ENCODE assay signal across 14 cellular contexts in genomic region chr16:88616320-88616719, GRCh38. TPM values are rescaled to one million over a fixed set of nuclear protein-coding genes. Genes with fewer than 3 reads are reported as not detected.
A peak's percentile ranks its signal among the peaks of the same experiment; 100 is the strongest.
DNase-seq lines count a peak whose midpoint lies in the region; ATAC-seq, FAIRE-seq and TF ChIP-seq lines count a peak whose summit lies in the region.
"Had no signal": no experiment of that assay in that cellular context is flagged by ENCODE, and none has a peak within 500 bp of the region (broad histone marks: within the 10 kb centered on the region; RNA-seq: fewer than 3 reads in every experiment).

No MANE protein-coding gene starts in this region.

- peak overlapping the region; percentile 28 for H3K27ac ChIP-seq in A673 (ENCODE audit: low read depth, low read length, poor library complexity, severe bottlenecking)
- no peak overlapping the region for H3K27ac ChIP-seq in CD8-positive, alpha-beta memory T cell (ENCODE audit: low read depth, low read length)
- peak overlapping the region; percentile 58; the same call in 1 of the 3 replicates for H3K27ac ChIP-seq in K562 (ENCODE audit: extremely low read depth, low read depth, low read length)
- H3K27ac ChIP-seq: left ventricle myocardium inferior had no signal

- BruUV-seq in A673 (replicated peaks; lab: Mats Ljungman, UMichigan), result no TSS peak
- no TSS peak for BruUV-seq in K562 (replicated peaks; lab: Mats Ljungman, UMichigan)

- H3K9me1 ChIP-seq in K562 (ENCODE audit: control insufficient read depth, insufficient read depth, low read length), result peaks cover 15% of the 10 kb centered on the region

- POLR2A ChIA-PET in A673 (lab: Charles Lee; ENCODE audit: low non-redundant PET) (no interaction called here), K562 (lab: Yijun Ruan, JAX) (interaction anchor here (0.6 to 2.0 kb wide), 8 partner anchors 9 to 1571 kb away, joined by 3 to 7 read pairs (median 4); partner anchors contain the start of gene ZC3H18)
- POLR2A ChIA-PET in CD8-positive, alpha-beta memory T cell (lab: Charles Lee), result interaction anchor here (0.6 kb wide), 1 partner anchor 51 kb away, joined by 3 read pairs; no protein-coding TSS in a partner anchor

- TF ChIP-seq POLR2A in K562 (conservative IDR thresholded peaks at IDR 0.05), result no peak

- no peak for TF ChIP-seq EP300 in K562 (IDR thresholded peaks at IDR 0.05; ENCODE audit: low read length)

- H3K9me3 ChIP-seq in A673 (ENCODE audit: low read depth, low read length, poor library complexity, severe bottlenecking), result no peaks in the 10 kb centered on the region
- no peaks in the 10 kb centered on the region for H3K9me3 ChIP-seq in CD8-positive, alpha-beta memory T cell (ENCODE audit: low read length)
- no peaks in the 10 kb centered on the region for H3K9me3 ChIP-seq in K562 (replicated peaks; ENCODE audit: control insufficient read depth, insufficient read depth, low read depth, low read length)
- H3K9me3 ChIP-seq in mucosa of descending colon, result no peaks in the 10 kb centered on the region
- H3K9me3 ChIP-seq: left ventricle myocardium inferior had no signal

- DNase-seq in A673 (ENCODE audit: low spot score) (no peak), K562 (ENCODE audit: extremely low read depth in 1 of 4, low spot score in 3 of 4) (no peak), mucosa of descending colon (peak; percentile 90 to 92 (median 91)), pons (ENCODE audit: low spot score) (no peak), NCI-H345 treated with DMSO at 0.1 percent for 48 hours (lab: John Stamatoyannopoulos, UW; ENCODE audit: unreplicated experiment) (no peak), RCC 7860 (ENCODE audit: low spot score) (no peak)
- DNase-seq in CD8-positive, alpha-beta memory T cell, result no peak
- no peak for DNase-seq in T-helper 2 cell treated with Interferon-gamma antibody and Interleukin-4, amounts not matched to agents 5 μg/mL and 100 μg/mL, for 36 hours (ENCODE audit: low spot score)
- DNase-seq: amygdala; effector CD4-positive, alpha-beta T cell; glutamatergic neuron; left ventricle myocardium inferior; NCI-H345 had no signal

- peaks cover 0 to 73% (median 14%) of the 10 kb centered on the region in 3 donors for H3K36me3 Mint-ChIP-seq in CD8-positive, alpha-beta memory T cell
- peaks cover 12% of the 10 kb centered on the region for H3K36me3 Mint-ChIP-seq in T-helper 2 cell treated with Interferon-gamma antibody and Interleukin-4, amounts not matched to agents 5 μg/mL and 100 μg/mL, for 36 hours (ENCODE audit: low read depth)

- TF ChIP-seq RAD21 in K562 (CRISPR knock-in tag; conservative IDR thresholded peaks at IDR 0.05 in 1 of 2, IDR thresholded peaks at IDR 0.05 in 1 of 2), result no peak

- H3K4me3 Mint-ChIP-seq in CD8-positive, alpha-beta memory T cell, result peak overlapping the region in 1 of 7 donors; percentile 35
- no peak overlapping the region for H3K4me3 Mint-ChIP-seq in T-helper 2 cell treated with Interferon-gamma antibody and Interleukin-4, amounts not matched to agents 5 μg/mL and 100 μg/mL, for 36 hours

- H3K36me3 ChIP-seq in A673 (ENCODE audit: insufficient read depth, low read length, poor library complexity, severe bottlenecking) (peaks cover 13% of the 10 kb centered on the region), K562 (ENCODE audit: control insufficient read depth, insufficient read depth, low read length) (peaks cover 82% of the 10 kb centered on the region; the same call in 2 of the 3 replicates), mucosa of descending colon (ENCODE audit: low read depth) (no peaks in the 10 kb centered on the region)
- peaks cover 18% of the 10 kb centered on the region for H3K36me3 ChIP-seq in CD8-positive, alpha-beta memory T cell (ENCODE audit: insufficient read depth, low read length)

- H3K27me3 ChIP-seq in A673 (replicated peaks; ENCODE audit: insufficient read depth, low read depth, low read length, poor library complexity) (no peaks in the 10 kb centered on the region), K562 (ENCODE audit: control insufficient read depth in 2 of 2, insufficient read depth in 2 of 2, low read length in 2 of 2) (no peaks in the 10 kb centered on the region)
- no peaks in the 10 kb centered on the region for H3K27me3 ChIP-seq in CD8-positive, alpha-beta memory T cell (ENCODE audit: insufficient read depth, low read length, poor library complexity, severe bottlenecking)

- H3K4me1 ChIP-seq in A673 (ENCODE audit: insufficient read depth, low read length, poor library complexity, severe bottlenecking) (no peaks in the 10 kb centered on the region), K562 (replicated peaks in 1 of 2; ENCODE audit: control insufficient read depth in 2 of 2, insufficient read depth in 2 of 2, low read length in 2 of 2) (peaks cover 24 to 42% of the 10 kb centered on the region in 2 experiments; a peak in 4 of 5 replicates), mucosa of descending colon (ENCODE audit: low read depth) (peaks cover 31% of the 10 kb centered on the region)
- H3K4me1 ChIP-seq in CD8-positive, alpha-beta memory T cell (ENCODE audit: insufficient read depth, low read length), result peaks cover 29% of the 10 kb centered on the region

- H4K20me1 ChIP-seq in K562 (replicated peaks; ENCODE audit: control insufficient read depth, insufficient read depth, low read length), result peaks cover 26% of the 10 kb centered on the region; the same call in 1 of the 2 replicates

- 82% methylated on average over 13 of the region's 13 CpGs for WGBS in K562 (ENCODE audit: insufficient coverage, low coverage, missing lambda C conversion rate)

- peaks cover 30 to 58% (median 51%) of the 10 kb centered on the region in 3 donors for H3K4me1 Mint-ChIP-seq in CD8-positive, alpha-beta memory T cell
- peaks cover 19% of the 10 kb centered on the region for H3K4me1 Mint-ChIP-seq in T-helper 2 cell treated with Interferon-gamma antibody and Interleukin-4, amounts not matched to agents 5 μg/mL and 100 μg/mL, for 36 hours (ENCODE audit: low read depth)

- H3K9me3 Mint-ChIP-seq in CD8-positive, alpha-beta memory T cell, result peaks cover 0 to 2% (median 2%) of the 10 kb centered on the region in 5 donors
- H3K9me3 Mint-ChIP-seq in T-helper 2 cell treated with Interferon-gamma antibody and Interleukin-4, amounts not matched to agents 5 μg/mL and 100 μg/mL, for 36 hours, result no peaks in the 10 kb centered on the region

- ATAC-seq in K562 (no peak), mucosa of descending colon (peak; percentile 83)

- intact Hi-C loops in A673 (cut with micrococcal nuclease; ENCODE audit: unreplicated experiment) (no loop called here), K562 (cut with micrococcal nuclease) (no loop called here), mucosa of descending colon (cut with DNase I, micrococcal nuclease) (no loop called here)

- H3K4me3 ChIP-seq in A673 (ENCODE audit: low read depth, low read length, poor library complexity, severe bottlenecking) (no peak overlapping the region), K562 (no peak overlapping the region), mucosa of descending colon (no peak overlapping the region)
- no peak overlapping the region for H3K4me3 ChIP-seq in CD8-positive, alpha-beta memory T cell (ENCODE audit: low read length)
- H3K4me3 ChIP-seq: left ventricle myocardium inferior had no signal

- H2AFZ ChIP-seq in K562 (ENCODE audit: low read depth, low read length), result no peak overlapping the region

- peak overlapping the region in 7 of 8 donors; percentile 48 to 100 (median 100) for H3K27ac Mint-ChIP-seq in CD8-positive, alpha-beta memory T cell
- no peak overlapping the region for H3K27ac Mint-ChIP-seq in T-helper 2 cell treated with Interferon-gamma antibody and Interleukin-4, amounts not matched to agents 5 μg/mL and 100 μg/mL, for 36 hours

- CTCF ChIA-PET in A673 (lab: Charles Lee), result no interaction called here
- CTCF ChIA-PET in CD8-positive, alpha-beta memory T cell (lab: Charles Lee), result interaction anchor here (1.5 kb wide), 1 partner anchor 17 kb away, joined by 3 read pairs; no protein-coding TSS in a partner anchor
- CTCF ChIA-PET in K562 (lab: Yijun Ruan, JAX; ENCODE audit: low intra/inter-chr PET ratio), result no interaction called here

- FAIRE-seq in K562 (lab: Jason Lieb, UNC), result no peak
- FAIRE-seq in RCC 7860 (lab: Jason Lieb, UNC), result no peak

- in situ Hi-C loops in K562 (cut with MboI), result no loop called here

- TF ChIP-seq CTCF in A673 (conservative IDR thresholded peaks at IDR 0.05; ENCODE audit: low read depth, low read length) (no peak), K562 (IDR thresholded peaks at IDR 0.05 in 2 of 3, conservative IDR thresholded peaks at IDR 0.05 in 1 of 3; ENCODE audit: insufficient read depth in 2 of 3, low read depth in 1 of 3, low read length in 3 of 3) (no peak), mucosa of descending colon (IDR thresholded peaks at IDR 0.05) (no peak)

- H3K4me2 ChIP-seq in K562 (ENCODE audit: insufficient read depth, low read length), result no peak overlapping the region

- peaks cover 57% of the 10 kb centered on the region for H3K79me2 ChIP-seq in K562 (ENCODE audit: control insufficient read depth, insufficient read depth, low read length)

- H3K27me3 Mint-ChIP-seq in CD8-positive, alpha-beta memory T cell, result peaks cover 0 to 4% of the 10 kb centered on the region in 2 donors
- H3K27me3 Mint-ChIP-seq in T-helper 2 cell treated with Interferon-gamma antibody and Interleukin-4, amounts not matched to agents 5 μg/mL and 100 μg/mL, for 36 hours (ENCODE audit: low read depth), result no peaks in the 10 kb centered on the region

- peak overlapping the region in 1 of 2 experiments; percentile 45; a peak in 1 of 4 replicates for H3K9ac ChIP-seq in K562 (ENCODE audit: insufficient read depth in 1 of 2, low read depth in 2 of 2, low read length in 2 of 2)

RNA-seq across cellular contexts. Expression of gene IL17C, which starts 22.1 kb away (rescaled TPM):
- 0.28 TPM in 1 of 2 replicates, not detected in the other for total RNA-seq in A673 (2021)
- under 1 TPM in 1 of 2 experiments, not detected in 1; 0.22 TPM for total RNA-seq in CD8-positive, alpha-beta memory T cell
- not detected for polyA plus RNA-seq in CD8-positive, alpha-beta memory T cell
- total RNA-seq in K562 (2011; cell fraction: chromatin; rRNA removed; ENCODE audit: low replicate concordance), result not detected in 2 replicates
- not detected in 2 replicates for total RNA-seq in K562 (2011; cell fraction: nucleolus; rRNA removed)
- not detected in 2 replicates for total RNA-seq in K562 (2011; cell fraction: nucleoplasm; rRNA removed)
- not detected in 2 replicates for total RNA-seq in K562 (2014; rRNA removed)
- total RNA-seq in K562 (2014; rRNA removed; fragmentation: Illumina TruSeq; extraction: Trizol), result not detected in 2 replicates
- not detected in 2 replicates for total RNA-seq in K562 (2015; rRNA removed; fragmentation: Illumina TruSeq; extraction: Trizol)
- not detected in 2 replicates for total RNA-seq in K562 (2021)
- not detected in 2 replicates for polyA plus RNA-seq in K562 (2011; rRNA removed)
- not detected in 2 replicates for polyA plus RNA-seq in K562 (2011; cell fraction: cytosol; rRNA removed)
- 0.21 TPM in 1 of 2 replicates, not detected in the other for polyA plus RNA-seq in K562 (2011; cell fraction: nucleus; rRNA removed)
- not detected in 2 replicates for polyA plus RNA-seq in K562 (2012)
- not detected in 2 replicates for polyA plus RNA-seq in K562 (2014; fragmentation: Illumina TruSeq; extraction: Trizol)
- not detected for polyA plus RNA-seq in K562 (2014; fragmentation: Nextera tagmentation; extraction: Ambion mirVana)
- not detected in 2 replicates for polyA plus RNA-seq in K562 (2014; rRNA removed)
- not detected in 2 replicates for polyA minus RNA-seq in K562 (2011; rRNA and poly(A)+ RNA removed)
- not detected in 2 replicates for polyA minus RNA-seq in K562 (2011; cell fraction: cytosol; rRNA and poly(A)+ RNA removed)
- not detected in 2 replicates for polyA minus RNA-seq in K562 (2011; cell fraction: nucleus; rRNA and poly(A)+ RNA removed)
- total RNA-seq in mucosa of descending colon, result not detected
- total RNA-seq: left ventricle myocardium inferior, MCF 10A had no signal

RNA-seq across cellular contexts. Expression of gene CYBA, which starts 34.5 kb away (rescaled TPM):
- total RNA-seq in A673 (2021), result 44.7 and 53.6 TPM in 2 replicates
- total RNA-seq in CD8-positive, alpha-beta memory T cell, result 100 to 1,000 TPM; 208 to 237 TPM
- 1,129 TPM for polyA plus RNA-seq in CD8-positive, alpha-beta memory T cell
- total RNA-seq in K562 (2011; cell fraction: chromatin; rRNA removed; ENCODE audit: low replicate concordance), result 136 and 579 TPM in 2 replicates
- total RNA-seq in K562 (2011; cell fraction: nucleolus; rRNA removed), result 819 and 943 TPM in 2 replicates
- total RNA-seq in K562 (2011; cell fraction: nucleoplasm; rRNA removed), result 427 and 435 TPM in 2 replicates
- 683 and 757 TPM in 2 replicates for total RNA-seq in K562 (2014; rRNA removed)
- total RNA-seq in K562 (2014; rRNA removed; fragmentation: Illumina TruSeq; extraction: Trizol), result 44.5 and 72.5 TPM in 2 replicates
- 196 and 239 TPM in 2 replicates for total RNA-seq in K562 (2015; rRNA removed; fragmentation: Illumina TruSeq; extraction: Trizol)
- 384 and 422 TPM in 2 replicates for total RNA-seq in K562 (2021)
- 93.0 and 157 TPM in 2 replicates for polyA plus RNA-seq in K562 (2011; rRNA removed)
- polyA plus RNA-seq in K562 (2011; cell fraction: cytosol; rRNA removed), result 366 and 963 TPM in 2 replicates
- 349 and 566 TPM in 2 replicates for polyA plus RNA-seq in K562 (2011; cell fraction: nucleus; rRNA removed)
- polyA plus RNA-seq in K562 (2012), result 346 and 377 TPM in 2 replicates
- 63.5 and 240 TPM in 2 replicates for polyA plus RNA-seq in K562 (2014; fragmentation: Illumina TruSeq; extraction: Trizol)
- under 1 TPM; 0.34 to 0.45 TPM for polyA plus RNA-seq in K562 (2014; fragmentation: Nextera tagmentation; extraction: Ambion mirVana)
- polyA plus RNA-seq in K562 (2014; rRNA removed), result 519 and 579 TPM in 2 replicates
- 40.1 and 80.4 TPM in 2 replicates for polyA minus RNA-seq in K562 (2011; rRNA and poly(A)+ RNA removed)
- polyA minus RNA-seq in K562 (2011; cell fraction: cytosol; rRNA and poly(A)+ RNA removed), result 249 and 254 TPM in 2 replicates
- 78.6 and 83.5 TPM in 2 replicates for polyA minus RNA-seq in K562 (2011; cell fraction: nucleus; rRNA and poly(A)+ RNA removed)
- 100 to 1,000 TPM; 150 to 316 (median 184) TPM for total RNA-seq in mucosa of descending colon

RNA-seq across cellular contexts. Expression of gene ZC3H18, which starts 46.1 kb away (rescaled TPM):
- 75.9 and 83.4 TPM in 2 replicates for total RNA-seq in A673 (2021)
- 100 to 1,000 TPM in 1 of 2 experiments, 10 to 100 TPM in 1; 91.4 to 102 TPM for total RNA-seq in CD8-positive, alpha-beta memory T cell
- polyA plus RNA-seq in CD8-positive, alpha-beta memory T cell, result 21.6 TPM
- total RNA-seq in K562 (2011; cell fraction: chromatin; rRNA removed; ENCODE audit: low replicate concordance), result 74.4 and 112 TPM in 2 replicates
- 51.3 and 61.4 TPM in 2 replicates for total RNA-seq in K562 (2011; cell fraction: nucleolus; rRNA removed)
- total RNA-seq in K562 (2011; cell fraction: nucleoplasm; rRNA removed), result 61.1 and 63.4 TPM in 2 replicates
- 26.9 and 35.1 TPM in 2 replicates for total RNA-seq in K562 (2014; rRNA removed)
- 16.0 and 16.3 TPM in 2 replicates for total RNA-seq in K562 (2014; rRNA removed; fragmentation: Illumina TruSeq; extraction: Trizol)
- 31.1 and 33.9 TPM in 2 replicates for total RNA-seq in K562 (2015; rRNA removed; fragmentation: Illumina TruSeq; extraction: Trizol)
- total RNA-seq in K562 (2021), result 81.3 and 88.7 TPM in 2 replicates
- polyA plus RNA-seq in K562 (2011; rRNA removed), result 12.5 and 15.8 TPM in 2 replicates
- 10.1 and 15.8 TPM in 2 replicates for polyA plus RNA-seq in K562 (2011; cell fraction: cytosol; rRNA removed)
- polyA plus RNA-seq in K562 (2011; cell fraction: nucleus; rRNA removed), result 43.3 and 65.6 TPM in 2 replicates
- 57.6 and 59.2 TPM in 2 replicates for polyA plus RNA-seq in K562 (2012)
- polyA plus RNA-seq in K562 (2014; fragmentation: Illumina TruSeq; extraction: Trizol), result 60.7 and 65.3 TPM in 2 replicates
- 1 to 10 TPM; 1.7 to 2.0 TPM for polyA plus RNA-seq in K562 (2014; fragmentation: Nextera tagmentation; extraction: Ambion mirVana)
- polyA plus RNA-seq in K562 (2014; rRNA removed), result 37.1 and 49.2 TPM in 2 replicates
- 7.9 and 9.1 TPM in 2 replicates for polyA minus RNA-seq in K562 (2011; rRNA and poly(A)+ RNA removed)
- polyA minus RNA-seq in K562 (2011; cell fraction: cytosol; rRNA and poly(A)+ RNA removed), result 23.7 and 30.6 TPM in 2 replicates
- 17.5 and 19.1 TPM in 2 replicates for polyA minus RNA-seq in K562 (2011; cell fraction: nucleus; rRNA and poly(A)+ RNA removed)
- 10 to 100 TPM; 37.4 to 54.8 (median 48.1) TPM for total RNA-seq in mucosa of descending colon

RNA-seq across cellular contexts. Expression of gene MVD, which starts 46.6 kb away (rescaled TPM):
- 127 and 131 TPM in 2 replicates for total RNA-seq in A673 (2021)
- total RNA-seq in CD8-positive, alpha-beta memory T cell, result 10 to 100 TPM; 58.0 to 59.7 TPM
- 25.6 TPM for polyA plus RNA-seq in CD8-positive, alpha-beta memory T cell
- 321 and 787 TPM in 2 replicates for total RNA-seq in K562 (2011; cell fraction: chromatin; rRNA removed; ENCODE audit: low replicate concordance)
- total RNA-seq in K562 (2011; cell fraction: nucleolus; rRNA removed), result 569 and 688 TPM in 2 replicates
- 436 and 479 TPM in 2 replicates for total RNA-seq in K562 (2011; cell fraction: nucleoplasm; rRNA removed)
- 89.2 and 121 TPM in 2 replicates for total RNA-seq in K562 (2014; rRNA removed)
- total RNA-seq in K562 (2014; rRNA removed; fragmentation: Illumina TruSeq; extraction: Trizol), result 17.6 and 26.6 TPM in 2 replicates
- total RNA-seq in K562 (2015; rRNA removed; fragmentation: Illumina TruSeq; extraction: Trizol), result 45.3 and 45.5 TPM in 2 replicates
- total RNA-seq in K562 (2021), result 126 and 141 TPM in 2 replicates
- polyA plus RNA-seq in K562 (2011; rRNA removed), result 53.9 and 168 TPM in 2 replicates
- 114 and 126 TPM in 2 replicates for polyA plus RNA-seq in K562 (2011; cell fraction: cytosol; rRNA removed)
- polyA plus RNA-seq in K562 (2011; cell fraction: nucleus; rRNA removed), result 587 and 718 TPM in 2 replicates
- polyA plus RNA-seq in K562 (2012), result 111 and 112 TPM in 2 replicates
- 32.9 and 65.4 TPM in 2 replicates for polyA plus RNA-seq in K562 (2014; fragmentation: Illumina TruSeq; extraction: Trizol)
- polyA plus RNA-seq in K562 (2014; fragmentation: Nextera tagmentation; extraction: Ambion mirVana), result 10 to 100 TPM; 12.2 to 15.4 TPM
- 65.6 and 82.5 TPM in 2 replicates for polyA plus RNA-seq in K562 (2014; rRNA removed)
- polyA minus RNA-seq in K562 (2011; rRNA and poly(A)+ RNA removed), result 19.0 and 22.9 TPM in 2 replicates
- polyA minus RNA-seq in K562 (2011; cell fraction: cytosol; rRNA and poly(A)+ RNA removed), result 57.7 and 136 TPM in 2 replicates
- polyA minus RNA-seq in K562 (2011; cell fraction: nucleus; rRNA and poly(A)+ RNA removed), result 78.2 and 151 TPM in 2 replicates
- total RNA-seq in mucosa of descending colon, result 10 to 100 TPM; 42.7 to 89.5 (median 72.5) TPM

Comparison
In these comparisons a context has a peak if more than half of its experiments do, and no peak if none do; other contexts are left out.
1. DNase-seq: peak in mucosa of descending colon (3 of 3); none in A673 (single experiment), CD8-positive, alpha-beta memory T cell (0 of 5), K562 (0 of 4), pons (single experiment), NCI-H345 treated with DMSO at 0.1 percent for 48 hours (single experiment), RCC 7860 (single experiment) and T-helper 2 cell treated with Interferon-gamma antibody and Interleukin-4, amounts not matched to agents 5 μg/mL and 100 μg/mL, for 36 hours (single experiment).